In the genomic region with DNA sequence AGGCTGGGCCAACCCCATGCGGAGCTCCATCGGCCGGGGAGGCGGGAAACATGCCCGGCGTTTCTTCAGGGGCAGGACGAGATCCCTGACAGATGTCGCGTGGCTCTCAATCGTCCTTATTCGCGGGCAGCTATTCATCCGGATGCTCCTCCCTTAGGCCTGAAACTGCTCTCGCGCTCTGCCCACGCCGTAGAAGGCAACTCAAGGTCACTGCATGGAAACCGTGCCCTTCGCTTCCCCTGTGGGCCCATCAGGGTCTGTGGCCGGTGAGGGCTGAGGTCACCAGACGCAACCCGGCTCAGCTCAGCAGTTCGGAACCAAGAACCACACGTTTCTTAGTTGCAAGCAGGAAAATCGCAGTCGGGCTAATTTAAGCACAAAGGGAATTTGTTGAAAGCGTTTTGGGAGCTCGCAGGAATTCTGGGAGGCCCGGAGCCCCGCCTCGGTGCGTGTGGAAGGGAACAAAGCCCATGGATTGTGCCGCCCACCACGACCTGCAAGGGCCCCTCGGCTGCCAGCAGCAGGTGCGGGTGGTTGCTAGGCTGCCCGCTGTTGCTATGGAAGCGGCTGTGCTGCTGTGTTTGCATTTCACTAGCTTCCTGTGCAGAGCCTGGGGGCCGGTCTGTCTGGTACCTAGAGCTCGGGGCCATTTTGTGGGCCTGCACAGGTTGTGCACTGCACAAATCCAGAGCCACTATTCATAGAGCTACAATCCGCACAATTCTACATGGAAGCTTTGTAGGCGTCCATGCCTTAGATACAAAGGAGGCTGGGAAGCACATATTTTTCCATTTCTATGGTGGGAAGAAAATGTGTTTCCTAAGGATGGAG, we compare ENCODE assay signal across 8 cellular contexts. TPM values are rescaled to one million over a fixed set of nuclear protein-coding genes. Genes with fewer than 3 reads are reported as not detected.
DNase-seq lines count a peak whose midpoint lies in the region; ATAC-seq and TF ChIP-seq lines count a peak whose summit lies in the region.

No MANE protein-coding gene starts in this region.

- H3K27ac Mint-ChIP-seq in CD4-positive, alpha-beta memory T cell, result peak overlapping the region; percentile 87 to 100 (median 96)

- no peak overlapping the region for H3K9ac ChIP-seq in PC-3 (ENCODE audit: low read length)

- no peaks in the 10 kb centered on the region for H3K36me3 ChIP-seq in CD4-positive, alpha-beta memory T cell (ENCODE audit: insufficient read depth, low read length)
- H3K36me3 ChIP-seq in PC-3 (ENCODE audit: low read depth, low read length), result no peaks in the 10 kb centered on the region
- H3K36me3 ChIP-seq in prostate gland, result no peaks in the 10 kb centered on the region
- no peaks in the 10 kb centered on the region for H3K36me3 ChIP-seq in urinary bladder (ENCODE audit: insufficient read depth)

- intact Hi-C loops in CD4-positive, alpha-beta memory T cell (cut with micrococcal nuclease), result loop anchor here (1.0 to 5.0 kb wide), 6 partner anchors 77 to 1765 kb away; a partner anchor contains a TSS
- intact Hi-C loops in PC-3 (cut with micrococcal nuclease) (loop anchor here (1.0 to 5.0 kb wide), 5 partner anchors 73 to 275 kb away; a partner anchor contains a TSS), left cardiac atrium (cut with DNase I) (loop anchor here (5.0 kb wide), 2 partner anchors 55 to 230 kb away; a partner anchor contains a TSS), prostate gland (cut with DNase I) (loop anchor here (5.0 kb wide), 2 partner anchors 230 to 350 kb away; no protein-coding TSS in a partner anchor)

- peaks cover 13% of the 10 kb centered on the region for H3K4me1 ChIP-seq in CD4-positive, alpha-beta memory T cell (ENCODE audit: insufficient read depth, low read length)
- peaks cover 6% of the 10 kb centered on the region; the same call in 1 of the 2 replicates for H3K4me1 ChIP-seq in PC-3 (ENCODE audit: insufficient read depth, low read length)
- no peaks in the 10 kb centered on the region for H3K4me1 ChIP-seq in prostate gland (replicated peaks)
- no peaks in the 10 kb centered on the region for H3K4me1 ChIP-seq in urinary bladder (ENCODE audit: insufficient read depth)

- no peaks in the 10 kb centered on the region for H3F3A ChIP-seq in PC-3 (ENCODE audit: low read length, unreplicated experiment)

- peaks cover 0 to 3% of the 10 kb centered on the region in 2 donors for H3K27me3 Mint-ChIP-seq in CD4-positive, alpha-beta memory T cell

- H3K4me3 ChIP-seq in CD4-positive, alpha-beta memory T cell (ENCODE audit: low read length in 2 of 2), result peak overlapping the region in 1 of 2 donors; percentile 65
- H3K4me3 ChIP-seq in PC-3 (ENCODE audit: low read length) (peak overlapping the region; percentile 29; the same call in 1 of the 2 replicates), prostate gland (no peak overlapping the region), urinary bladder (ENCODE audit: low read depth, low read length) (peak overlapping the region; percentile 1)

- H3K4me3 Mint-ChIP-seq in CD4-positive, alpha-beta memory T cell, result peak overlapping the region; percentile 87 to 95 (median 92)

- no peak for TF ChIP-seq POLR2A in prostate gland (IDR thresholded peaks at IDR 0.05)

- TF ChIP-seq CTCF in PC-3 (conservative IDR thresholded peaks at IDR 0.05; ENCODE audit: low read depth, low read length) (no peak), prostate gland (IDR thresholded peaks at IDR 0.05) (no peak)

- H2AFZ ChIP-seq in PC-3 (ENCODE audit: low read length), result peak overlapping the region; percentile 79

- no peaks in the 10 kb centered on the region for H3K79me2 ChIP-seq in PC-3 (ENCODE audit: low read length)

- WGBS in prostate gland, result 40% methylated on average over 42 of the region's 42 CpGs
- WGBS in urinary bladder, result 15% methylated on average over 42 of the region's 42 CpGs

- H3K4me1 Mint-ChIP-seq in CD4-positive, alpha-beta memory T cell, result peaks cover 8 to 18% (median 13%) of the 10 kb centered on the region in 4 donors

- no peaks in the 10 kb centered on the region for H3K9me2 ChIP-seq in PC-3 (replicated peaks; ENCODE audit: low read length)

- peak; percentile 86 for ATAC-seq in GM19455 (IDR thresholded peaks at IDR 0.05; ENCODE audit: unreplicated experiment)
- ATAC-seq in PC-3, result peak; percentile 19
- ATAC-seq in left cardiac atrium, result peak; percentile 58 to 68

- H3K36me3 Mint-ChIP-seq in CD4-positive, alpha-beta memory T cell, result peaks cover 0 to 1% of the 10 kb centered on the region in 2 donors

- CTCF ChIA-PET in CD4-positive, alpha-beta memory T cell (lab: Charles Lee; ENCODE audit: partially characterized antibody), result interaction anchor here (0.7 to 7.8 kb wide), 20 partner anchors 9 to 1532 kb away, joined by 3 to 109 read pairs (median 4); a partner anchor contains a TSS
- CTCF ChIA-PET in PC-3 (lab: Charles Lee), result no interaction called here

- no peaks in the 10 kb centered on the region for H3K9me3 Mint-ChIP-seq in CD4-positive, alpha-beta memory T cell

- BruUV-seq in PC-3 (replicated peaks; lab: Mats Ljungman, UMichigan), result no TSS peak

- peak overlapping the region; percentile 69 for H3K4me2 ChIP-seq in PC-3 (ENCODE audit: low read length)

- H3K27me3 ChIP-seq in CD4-positive, alpha-beta memory T cell (ENCODE audit: insufficient read depth, low read length), result no peaks in the 10 kb centered on the region
- H3K27me3 ChIP-seq in PC-3 (ENCODE audit: low read length) (no peaks in the 10 kb centered on the region; the same call in 1 of the 2 replicates), prostate gland (replicated peaks; ENCODE audit: insufficient read depth) (no peaks in the 10 kb centered on the region)

- POLR2A ChIA-PET in CD4-positive, alpha-beta memory T cell (lab: Charles Lee; ENCODE audit: partially characterized antibody), result interaction anchor here (1.1 to 2.7 kb wide), 4 partner anchors 94 to 273 kb away, joined by 4 to 19 read pairs (median 14); a partner anchor contains a TSS
- POLR2A ChIA-PET in PC-3 (lab: Charles Lee; ENCODE audit: unreplicated experiment), result no interaction called here

- H3K27ac ChIP-seq in CD4-positive, alpha-beta memory T cell (ENCODE audit: low read depth, low read length), result peak overlapping the region; percentile 27
- H3K27ac ChIP-seq in PC-3 (ENCODE audit: low read length) (no peak overlapping the region), prostate gland (peak overlapping the region in 1 of 2 donors; percentile 30), urinary bladder (ENCODE audit: low read depth) (no peak overlapping the region)

- peak; percentile 64 to 82 (median 80) for DNase-seq in CD4-positive, alpha-beta memory T cell
- peak; percentile 14 for DNase-seq in HK-2 (ENCODE audit: unreplicated experiment)
- peak; percentile 6 for DNase-seq in PC-3
- DNase-seq in activated naive CD4-positive, alpha-beta T cell treated with anti-CD3 and anti-CD28 coated beads, Interleukin-2, amount 50 U/mL, for 16 hours, result peak; percentile 68
- DNase-seq in left cardiac atrium, result peak; percentile 51
- peak; percentile 46 for DNase-seq in prostate gland (ENCODE audit: low spot score)

- no peaks in the 10 kb centered on the region for H3K9me3 ChIP-seq in CD4-positive, alpha-beta memory T cell (ENCODE audit: control insufficient read depth in 1 of 2, low read length in 2 of 2)
- H3K9me3 ChIP-seq in PC-3 (ENCODE audit: low read length) (no peaks in the 10 kb centered on the region), prostate gland (no peaks in the 10 kb centered on the region)

- no peaks in the 10 kb centered on the region for H4K20me1 ChIP-seq in PC-3 (ENCODE audit: low read length)

RNA-seq across cellular contexts. Expression of a gene that starts 6.1 kb away (rescaled TPM):
- not detected for total RNA-seq in CD4-positive, alpha-beta memory T cell
- not detected for polyA plus RNA-seq in CD4-positive, alpha-beta memory T cell
- total RNA-seq in PC-3 (2014; rRNA removed) (not detected in 2 replicates), left cardiac atrium (under 1 TPM in 1 of 2 donors, not detected in 1; 0.26 TPM), prostate gland (1 to 10 TPM in 1 of 2 donors, not detected in 1; 5.2 TPM), urinary bladder (0.16 TPM)
- polyA plus RNA-seq in urinary bladder, result 0.19 TPM

RNA-seq across cellular contexts. Expression of a gene that starts 51.5 kb away (rescaled TPM):
- total RNA-seq in CD4-positive, alpha-beta memory T cell, result not detected
- not detected for polyA plus RNA-seq in CD4-positive, alpha-beta memory T cell
- total RNA-seq in PC-3 (2014; rRNA removed), result not detected in 2 replicates
- not detected for total RNA-seq in left cardiac atrium
- total RNA-seq in prostate gland, result 1 to 10 TPM in 1 of 2 donors, not detected in 1; 5.9 TPM
- 0.48 TPM for total RNA-seq in urinary bladder
- 0.09 TPM for polyA plus RNA-seq in urinary bladder

RNA-seq across cellular contexts. Expression of a gene that starts 57.0 kb away (rescaled TPM):
- not detected for total RNA-seq in CD4-positive, alpha-beta memory T cell
- under 1 TPM in 1 of 2 donors, not detected in 1; 0.30 TPM for polyA plus RNA-seq in CD4-positive, alpha-beta memory T cell
- 0.44 TPM in 1 of 2 replicates, not detected in the other for total RNA-seq in PC-3 (2014; rRNA removed)
- total RNA-seq in left cardiac atrium, result 10 to 100 TPM in 1 of 2 donors, 1 to 10 TPM in 1; 3.3 to 25.0 TPM
- total RNA-seq in prostate gland, result 10 to 100 TPM in 1 of 2 donors, 1 to 10 TPM in 1; 2.9 to 10.5 TPM
- total RNA-seq in urinary bladder, result 2.9 TPM
- polyA plus RNA-seq in urinary bladder, result 23.1 TPM

Comparison
In these comparisons a context has a peak if more than half of its experiments do, and no peak if none do; other contexts are left out.
1. DNase-seq: peak in every context shown above with its lines; median percentile 80 in CD4-positive, alpha-beta memory T cell; 68 in activated naive CD4-positive, alpha-beta T cell treated with anti-CD3 and anti-CD28 coated beads, Interleukin-2, amount 50 U/mL, for 16 hours; 51 in left cardiac atrium; 46 in prostate gland; 14 in HK-2; 6 in PC-3.
2. H3K4me3 ChIP-seq: peak in PC-3 (single experiment) and urinary bladder (single experiment); none in prostate gland (0 of 2).
3. ATAC-seq: peak in every context shown above with its lines; median percentile 86 in GM19455; 63 in left cardiac atrium; 19 in PC-3.